In the genomic region with DNA sequence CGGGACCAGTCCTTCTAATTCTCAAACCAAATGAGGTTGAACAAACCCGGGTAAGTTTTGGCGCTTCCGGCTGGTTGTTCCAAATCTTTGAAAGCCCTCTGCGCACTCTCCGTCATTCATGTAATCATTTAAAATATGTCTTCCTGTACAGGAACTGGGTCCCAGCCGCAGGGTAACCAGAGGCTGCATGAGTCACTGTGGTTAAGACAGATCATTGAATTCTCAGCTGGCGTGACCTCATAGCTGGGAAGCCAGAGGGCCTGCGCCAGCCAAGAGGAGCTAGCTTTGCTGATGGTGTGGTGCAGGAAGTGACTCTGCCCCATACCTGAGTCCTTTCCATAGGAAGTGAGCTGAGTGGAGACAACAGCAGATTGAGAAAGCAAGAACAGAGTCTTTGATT, we compare ENCODE assay signal across 9 cellular contexts.
DNase-seq lines count a peak whose midpoint lies in the region; ATAC-seq and TF ChIP-seq lines count a peak whose summit lies in the region.
"Had no signal": no experiment of that assay in that cellular context is flagged by ENCODE, and none has a peak within 500 bp of the region (broad histone marks: within the 10 kb centered on the region; RNA-seq: fewer than 3 reads in every experiment).

No MANE protein-coding gene starts in this region.

- DNase-seq in GF-D8 (lab: John Stamatoyannopoulos, UW) (peak; percentile 48), RWPE1 (ENCODE audit: low spot score) (peak; percentile 96), activated T-helper 1 cell treated with Interleukin-2 at 50 U/mL for 16 hours (ENCODE audit: low read depth) (peak; percentile 75), glomerular endothelial cell (ENCODE audit: extremely low read depth, low read depth, low spot score) (peak; percentile 89), GM10266 (ENCODE audit: extremely low spot score) (no peak), D341Med (ENCODE audit: low spot score) (no peak)
- DNase-seq in stimulated activated CD4-positive, alpha-beta T cell treated with anti-CD3 and anti-CD28 coated beads, Interleukin-15, amount 100 ng/mL, for 48 hours (ENCODE audit: low read depth in 2 of 2), result peak; percentile 83 to 91

- H3K27ac ChIP-seq in RWPE1, result peak overlapping the region; percentile 91
- H3K27ac ChIP-seq: parathyroid adenoma had no signal

- TF ChIP-seq CTCF in RWPE1 (conservative IDR thresholded peaks at IDR 0.05; ENCODE audit: low read depth) (no peak), GM10266 (IDR thresholded peaks at IDR 0.05; ENCODE audit: control insufficient read depth, insufficient read depth, low read depth, missing control alignments) (no peak)

- CTCF ChIA-PET in RWPE1 (lab: Yijun Ruan, JAX), result no interaction called here

- POLR2A ChIA-PET in RWPE1 (lab: Yijun Ruan, JAX; ENCODE audit: low non-redundant PET), result interaction anchor here (0.6 kb wide), 1 partner anchor 19 kb away, joined by 4 read pairs; no protein-coding TSS in a partner anchor

- no peak for ATAC-seq in HG02571 (IDR thresholded peaks at IDR 0.05; ENCODE audit: unreplicated experiment)

Comparison
In these comparisons a context has a peak if more than half of its experiments do, and no peak if none do; other contexts are left out.
1. DNase-seq: peak in GF-D8 (single experiment), RWPE1 (single experiment), activated T-helper 1 cell treated with Interleukin-2 at 50 U/mL for 16 hours (single experiment), glomerular endothelial cell (single experiment) and stimulated activated CD4-positive, alpha-beta T cell treated with anti-CD3 and anti-CD28 coated beads, Interleukin-15, amount 100 ng/mL, for 48 hours (2 of 2); none in GM10266 (single experiment) and D341Med (single experiment).